Comparison of ENCODE assay signal across 12 cellular contexts in genomic region chr1:166164646-166164994, GRCh38. TPM values are rescaled to one million over a fixed set of nuclear protein-coding genes. Genes with fewer than 3 reads are reported as not detected.
DNase-seq lines count a peak whose midpoint lies in the region; ATAC-seq and TF ChIP-seq lines count a peak whose summit lies in the region.
"Had no signal": no experiment of that assay in that cellular context is flagged by ENCODE, and none has a peak within 500 bp of the region (broad histone marks: within the 10 kb centered on the region; RNA-seq: fewer than 3 reads in every experiment).

No MANE protein-coding gene starts in this region.

- TF ChIP-seq CTCF in brain (conservative IDR thresholded peaks at IDR 0.05) (no peak), osteoblast (IDR thresholded peaks at IDR 0.05; ENCODE audit: extremely low read depth, low read depth, low read length) (no peak)

- no peaks in the 10 kb centered on the region for H3K9me3 ChIP-seq in osteoblast (ENCODE audit: low read depth, low read length)

- no peak overlapping the region for H3K27ac ChIP-seq in osteoblast (ENCODE audit: low read depth, low read length)
- H3K27ac ChIP-seq: cardiac muscle cell had no signal

- no peaks in the 10 kb centered on the region for H3K79me2 ChIP-seq in osteoblast (ENCODE audit: insufficient read depth, low read length)

- no peak for ATAC-seq in stimulated activated naive CD8-positive, alpha-beta T cell treated with anti-CD3 and anti-CD28 coated beads, Interleukin-15, amount 100 ng/mL, for 72 hours
- no peak for ATAC-seq in stimulated activated naive CD8-positive, alpha-beta T cell treated with anti-CD3 and anti-CD28 coated beads, Interleukin-15, Interleukin-2, amounts not matched to agents 100 U/mL and 50 U/mL, for 24 hours
- no peak for ATAC-seq in HG02840 (IDR thresholded peaks at IDR 0.05; ENCODE audit: low FRiP score, unreplicated experiment)

- H3K36me3 ChIP-seq in osteoblast (ENCODE audit: insufficient read depth, low read length), result no peaks in the 10 kb centered on the region
- H3K36me3 ChIP-seq: cardiac muscle cell had no signal

- peak overlapping the region; percentile 81 to 87 for H3K4me3 Mint-ChIP-seq in stimulated activated naive CD8-positive, alpha-beta T cell treated with anti-CD3 and anti-CD28 coated beads, Interleukin-15, amount 100 ng/mL, for 72 hours
- H3K4me3 Mint-ChIP-seq in brain, result peak overlapping the region; percentile 88 to 94 (median 91)
- H3K4me3 Mint-ChIP-seq: HFFc6 had no signal

- H3K4me1 ChIP-seq in osteoblast (ENCODE audit: insufficient read depth, low read length), result no peaks in the 10 kb centered on the region

- H3K27ac Mint-ChIP-seq in stimulated activated naive CD8-positive, alpha-beta T cell treated with anti-CD3 and anti-CD28 coated beads, Interleukin-15, amount 100 ng/mL, for 72 hours, result no peak overlapping the region
- H3K27ac Mint-ChIP-seq in brain, result peak overlapping the region in 1 of 5 experiments; percentile 80
- H3K27ac Mint-ChIP-seq: HFFc6 had no signal

- DNase-seq in stimulated activated naive CD8-positive, alpha-beta T cell treated with anti-CD3 and anti-CD28 coated beads, Interleukin-15, amount 100 ng/mL, for 72 hours, result no peak
- no peak for DNase-seq in stimulated activated naive CD8-positive, alpha-beta T cell treated with anti-CD3 and anti-CD28 coated beads, Interleukin-15, Interleukin-2, amounts not matched to agents 100 U/mL and 50 U/mL, for 24 hours
- DNase-seq in osteoblast (ENCODE audit: insufficient read length, low spot score, missing footprints) (peak; percentile 56), Kasumi-1 (lab: John Stamatoyannopoulos, UW) (no peak), NCI-H526 treated with DMSO at 0.1 percent for 48 hours (lab: John Stamatoyannopoulos, UW) (no peak), NAMALWA (ENCODE audit: low spot score) (no peak)
- DNase-seq: HFFc6, NCI-H2107 had no signal

- H3K27me3 ChIP-seq in osteoblast (ENCODE audit: insufficient read depth, low read length), result peaks cover 26% of the 10 kb centered on the region

- no peak overlapping the region for H2AFZ ChIP-seq in osteoblast (ENCODE audit: low read length)

- H3K9me3 Mint-ChIP-seq in stimulated activated naive CD8-positive, alpha-beta T cell treated with anti-CD3 and anti-CD28 coated beads, Interleukin-15, amount 100 ng/mL, for 72 hours, result no peaks in the 10 kb centered on the region
- no peaks in the 10 kb centered on the region for H3K9me3 Mint-ChIP-seq in brain
- H3K9me3 Mint-ChIP-seq: HFFc6 had no signal

- H3K4me3 ChIP-seq in osteoblast (ENCODE audit: insufficient read depth, low read length), result no peak overlapping the region
- H3K4me3 ChIP-seq: cardiac muscle cell had no signal

- H3K36me3 Mint-ChIP-seq in brain, result no peaks in the 10 kb centered on the region

- H3K27me3 Mint-ChIP-seq in stimulated activated naive CD8-positive, alpha-beta T cell treated with anti-CD3 and anti-CD28 coated beads, Interleukin-15, amount 100 ng/mL, for 72 hours, result peaks cover 66% of the 10 kb centered on the region
- H3K27me3 Mint-ChIP-seq in brain, result peaks cover 69% of the 10 kb centered on the region

- H3K4me2 ChIP-seq in osteoblast (ENCODE audit: insufficient read depth, low read length), result no peak overlapping the region

- H3K4me1 Mint-ChIP-seq in stimulated activated naive CD8-positive, alpha-beta T cell treated with anti-CD3 and anti-CD28 coated beads, Interleukin-15, amount 100 ng/mL, for 72 hours, result peaks cover 33% of the 10 kb centered on the region
- H3K4me1 Mint-ChIP-seq in brain, result peaks cover 24% of the 10 kb centered on the region

- H4K20me1 ChIP-seq in osteoblast (ENCODE audit: insufficient read depth, low read length), result no peaks in the 10 kb centered on the region

RNA-seq across cellular contexts. Expression of gene FAM78B, which starts 2.2 kb away (rescaled TPM):
- 1.1 TPM for polyA plus RNA-seq in brain (ENCODE audit: insufficient read depth, low read depth, low replicate concordance)
- 0.29 and 0.36 TPM in 2 replicates for total RNA-seq in osteoblast
- total RNA-seq: OCI-LY7 had no signal
